8 cellular contexts compared by ENCODE assay signal in the genomic region with DNA sequence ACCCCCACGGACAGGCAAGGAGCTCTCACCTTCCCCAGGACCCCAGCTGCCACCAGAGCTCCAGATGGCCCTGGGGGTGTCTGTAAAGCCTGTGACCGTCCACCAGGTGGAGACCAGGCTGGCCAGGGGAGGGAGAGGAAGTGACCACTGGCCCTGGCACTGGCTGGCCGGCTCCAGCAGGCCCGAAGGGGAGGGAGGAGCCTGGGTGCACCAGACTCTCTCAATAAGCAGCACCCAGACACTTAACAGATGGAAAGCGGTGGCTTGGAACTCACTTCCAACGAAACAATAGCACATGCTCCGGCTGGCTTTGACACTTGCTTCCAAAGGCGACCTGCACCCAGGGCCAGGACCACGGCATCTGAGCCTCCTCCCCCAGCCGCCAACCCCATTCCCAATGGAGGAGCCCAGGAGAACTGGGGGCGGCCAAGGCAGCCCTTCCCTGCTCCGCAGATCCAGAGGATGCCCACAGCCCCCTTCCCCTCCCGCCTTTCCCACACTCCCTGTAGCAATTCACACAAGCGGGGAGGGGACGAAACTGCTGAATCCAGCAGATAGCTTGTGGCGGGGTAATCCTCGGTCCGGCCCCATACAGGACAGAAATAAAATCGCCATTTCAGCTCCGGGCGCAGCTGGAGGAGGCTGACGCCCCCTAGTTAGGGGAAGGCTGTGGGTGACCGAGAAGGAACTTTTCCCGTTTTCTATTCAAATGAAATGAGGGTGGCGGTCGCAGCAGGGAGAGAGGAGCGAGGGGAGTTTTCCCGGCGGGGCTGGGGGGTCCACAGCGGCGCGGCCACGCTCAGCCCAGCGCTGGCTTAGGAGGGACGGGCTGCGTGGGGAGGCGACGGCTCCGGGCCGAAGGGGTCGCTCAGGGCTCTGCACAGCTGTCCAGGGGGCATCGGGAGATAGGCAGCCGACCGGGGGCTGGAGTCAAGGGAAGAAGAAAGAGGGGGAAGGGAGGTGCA. TPM values are rescaled to one million over a fixed set of nuclear protein-coding genes. Genes with fewer than 3 reads are reported as not detected.
A peak's percentile ranks its signal among the peaks of the same experiment; 100 is the strongest.
DNase-seq lines count a peak whose midpoint lies in the region; ATAC-seq and TF ChIP-seq lines count a peak whose summit lies in the region.

No MANE protein-coding gene starts in this region.

- peak overlapping the region; percentile 59 for H3K14ac ChIP-seq in H9 (ENCODE audit: insufficient read depth, low read length)

- peaks cover 14% of the 10 kb centered on the region for H3K23me2 ChIP-seq in H9 (ENCODE audit: insufficient read length, low read depth, low read length, poor library complexity, severe bottlenecking)

- peak overlapping the region; percentile 81 to 92 for H3K4me3 Mint-ChIP-seq in H9
- peak overlapping the region; percentile 88 for H3K4me3 Mint-ChIP-seq in T-helper 17 cell
- H3K4me3 Mint-ChIP-seq in nephron progenitor cell = peak overlapping the region; percentile 87

- peak overlapping the region; percentile 45 for H3K4me2 ChIP-seq in H9 (ENCODE audit: insufficient read depth, insufficient read length, low read length)

- no peaks in the 10 kb centered on the region for H3K9me3 ChIP-seq in H9 (ENCODE audit: control insufficient read depth, low read depth, low read length)
- H3K9me3 ChIP-seq in T-helper 17 cell (ENCODE audit: control insufficient read depth, low read length, poor library complexity, severe bottlenecking) = no peaks in the 10 kb centered on the region

- H4K5ac ChIP-seq in H9 (ENCODE audit: insufficient read length, low read depth, low read length) = no peak overlapping the region

- no peaks in the 10 kb centered on the region for H3K79me2 ChIP-seq in ACC112 (ENCODE audit: control insufficient read depth, insufficient read depth, low read length, unreplicated experiment)
- peaks cover 19% of the 10 kb centered on the region; the same call in 1 of the 2 replicates for H3K79me2 ChIP-seq in H9 (ENCODE audit: insufficient read depth, low read length)

- no peak overlapping the region for H3K27ac ChIP-seq in ACC112 (ENCODE audit: low read depth, low read length)
- no peak overlapping the region for H3K27ac ChIP-seq in H9 (ENCODE audit: insufficient read length, low read depth, low read length)

- H3K27ac Mint-ChIP-seq in H9 (peak overlapping the region; percentile 60 to 94 (median 65); a peak in 5 of 7 replicates), T-helper 17 cell (peak overlapping the region; percentile 34), nephron progenitor cell (peak overlapping the region; percentile 42)

- no CpG with 5 or more reads among the region's 44 CpGs for WGBS in H9 (ENCODE audit: extremely low coverage, insufficient read length, low lambda C conversion rate)

- H3K4me3 ChIP-seq in ACC112 (ENCODE audit: low read depth, low read length) = peak overlapping the region; percentile 67
- no peak overlapping the region for H3K4me3 ChIP-seq in fibroblast of the aortic adventitia (ENCODE audit: low read depth, low read length)

- H3K18ac ChIP-seq in H9 (ENCODE audit: insufficient read length, low read depth, low read length) = peak overlapping the region; percentile 69

- H3K36me3 Mint-ChIP-seq in H9 (ENCODE audit: insufficient read depth in 1 of 3, low read depth in 3 of 3) (peaks cover 3 to 11% (median 5%) of the 10 kb centered on the region in 3 experiments; a peak in 5 of 7 replicates), T-helper 17 cell (ENCODE audit: low read depth) (no peaks in the 10 kb centered on the region), nephron progenitor cell (ENCODE audit: low read depth) (no peaks in the 10 kb centered on the region)

- no peak overlapping the region for H4K8ac ChIP-seq in H9 (replicated peaks; ENCODE audit: insufficient read length, low read depth, low read length)

- no peaks in the 10 kb centered on the region for H3K36me3 ChIP-seq in ACC112 (ENCODE audit: insufficient read depth, low read length)

- no peak overlapping the region for H2BK20ac ChIP-seq in H9 (ENCODE audit: low read depth, low read length, poor library complexity, severe bottlenecking)

- H2AFZ ChIP-seq in ACC112 (ENCODE audit: low read length, unreplicated experiment) (peak overlapping the region; percentile 77), H9 (ENCODE audit: low read length) (no peak overlapping the region)

- H3K4ac ChIP-seq in H9 (ENCODE audit: low read depth, low read length) = no peak overlapping the region

- DNase-seq in H9 (peak; percentile 78), T-helper 17 cell (no peak), fibroblast of the aortic adventitia (ENCODE audit: low read depth) (no peak), nephron progenitor cell (peak; percentile 79), cortex of kidney (lab: John Stamatoyannopoulos, UW) (no peak)
- no peak for DNase-seq in stimulated activated naive CD4-positive, alpha-beta T cell treated with Interleukin-2 at 50 U/mL for 16 hours (lab: John Stamatoyannopoulos, UW)

- H2BK120ac ChIP-seq in H9 (ENCODE audit: low read depth, low read length, poor library complexity, severe bottlenecking) = no peak overlapping the region

- H3K4me1 ChIP-seq in ACC112 (ENCODE audit: control insufficient read depth, insufficient read depth, low read length, unreplicated experiment) (peaks cover 9% of the 10 kb centered on the region), H9 (ENCODE audit: insufficient read depth, low read length) (peaks cover 10% of the 10 kb centered on the region; the same call in 1 of the 2 replicates)

- no peak overlapping the region for H3T11ph ChIP-seq in H9 (ENCODE audit: low read length)

- peak; percentile 54 for TF ChIP-seq CTCF in H9 (conservative IDR thresholded peaks at IDR 0.05)
- peak; percentile 7 for TF ChIP-seq CTCF in fibroblast of the aortic adventitia (IDR thresholded peaks at IDR 0.05; ENCODE audit: insufficient read depth, low read length)
- peak; percentile 58 for TF ChIP-seq CTCF in nephron progenitor cell (IDR thresholded peaks at IDR 0.05)

- no peak overlapping the region for H2BK12ac ChIP-seq in H9 (ENCODE audit: insufficient read length, low read depth, low read length)

- no peak overlapping the region for H3K9ac ChIP-seq in H9 (ENCODE audit: extremely low read depth, insufficient read length, low read length)

- peaks cover 24% of the 10 kb centered on the region for H3K27me3 Mint-ChIP-seq in H9 (ENCODE audit: low read depth)
- peaks cover 28% of the 10 kb centered on the region for H3K27me3 Mint-ChIP-seq in T-helper 17 cell
- H3K27me3 Mint-ChIP-seq in nephron progenitor cell (ENCODE audit: low read depth, poor library complexity) = peaks cover 14% of the 10 kb centered on the region

- H3K79me1 ChIP-seq in H9 (ENCODE audit: insufficient read depth, low read depth, low read length, poor library complexity, severe bottlenecking) = no peaks in the 10 kb centered on the region

- no peak overlapping the region; the same call in 1 of the 2 replicates for H2BK15ac ChIP-seq in H9 (ENCODE audit: low read depth, low read length)

- H3K9me3 Mint-ChIP-seq in H9 (no peaks in the 10 kb centered on the region; a peak in 3 of 5 replicates), nephron progenitor cell (no peaks in the 10 kb centered on the region)

- no peak overlapping the region for H2BK5ac ChIP-seq in H9 (ENCODE audit: insufficient read length, low read length)

- H3K27me3 ChIP-seq in ACC112 (ENCODE audit: insufficient read depth, low read length) = peaks cover 37% of the 10 kb centered on the region
- H3K27me3 ChIP-seq in H9 (ENCODE audit: insufficient read depth, low read length) = no peaks in the 10 kb centered on the region

- no peak overlapping the region for H2AK5ac ChIP-seq in H9 (ENCODE audit: insufficient read length, low read length)

- no peak overlapping the region for H4K91ac ChIP-seq in H9 (ENCODE audit: insufficient read length, low read depth, low read length)

- no peak for ATAC-seq in T-helper 17 cell
- ATAC-seq in GM21360 (IDR thresholded peaks at IDR 0.05; ENCODE audit: unreplicated experiment) = no peak

- H4K20me1 ChIP-seq in H9 (ENCODE audit: control insufficient read depth, insufficient read depth, insufficient read length) = no peaks in the 10 kb centered on the region

- H3K4me1 Mint-ChIP-seq in H9 (peaks cover 39 to 40% of the 10 kb centered on the region in 2 experiments), T-helper 17 cell (peaks cover 20% of the 10 kb centered on the region), nephron progenitor cell (peaks cover 50% of the 10 kb centered on the region)

- H3K56ac ChIP-seq in H9 (ENCODE audit: insufficient read length, low read depth, low read length) = no peak overlapping the region

- H3K23ac ChIP-seq in H9 (ENCODE audit: insufficient read length, low read depth, low read length) = no peak overlapping the region

RNA-seq across cellular contexts. Expression of gene PDE9A, which starts 0.6 kb away (rescaled TPM):
- total RNA-seq in H9 (2021) (28.2 and 31.9 TPM in 2 replicates), T-helper 17 cell (1 to 10 TPM; 4.9 to 6.6 TPM), fibroblast of the aortic adventitia (ENCODE audit: low replicate concordance) (not detected in 2 replicates)

Comparison
In these comparisons a context has a peak if more than half of its experiments do, and no peak if none do; other contexts are left out.
1. DNase-seq: peak in H9 (single experiment) and nephron progenitor cell (single experiment); none in T-helper 17 cell (0 of 3), fibroblast of the aortic adventitia (single experiment), stimulated activated naive CD4-positive, alpha-beta T cell treated with Interleukin-2 at 50 U/mL for 16 hours (single experiment) and cortex of kidney (single experiment).
2. CTCF ChIP-seq: peak in every context shown above with its lines; median percentile 58 in nephron progenitor cell; 54 in H9; 7 in fibroblast of the aortic adventitia.
3. Peak in every context shown above with its lines, with median percentiles within 50 percentile points of each other: H3K27ac Mint-ChIP-seq and H3K4me3 Mint-ChIP-seq.